3 cellular contexts compared by ENCODE assay signal in the genomic region with DNA sequence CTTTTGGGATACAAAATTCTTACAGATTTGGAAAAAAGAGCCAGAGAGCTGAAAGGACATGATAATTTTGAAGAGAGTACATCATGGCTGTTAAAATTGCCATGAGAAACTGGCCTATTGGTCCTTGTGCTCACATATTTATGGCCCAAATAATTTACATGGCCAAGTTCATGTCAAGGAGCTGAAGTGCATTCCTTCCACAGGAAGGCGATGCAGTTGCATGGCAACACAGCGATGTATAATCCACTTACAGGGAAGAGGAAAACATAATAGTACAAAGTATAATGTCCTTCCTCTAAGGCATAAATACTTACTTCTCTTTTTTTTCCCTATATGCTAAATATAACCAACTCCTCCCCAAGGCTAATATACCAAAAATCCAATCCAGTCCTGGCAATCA.
TF ChIP-seq lines count a peak whose summit lies in the region.

No MANE protein-coding gene starts in this region.

TF ChIP-seq in HCT116, 20 proteins besides CTCF, POLR2A, EP300 and RAD21:
- no peak for TF ChIP-seq SP1 (IDR thresholded peaks at IDR 0.05; ENCODE audit: low read depth)
- no peak for TF ChIP-seq MAX (IDR thresholded peaks at IDR 0.05)
- TF ChIP-seq EGR1 (IDR thresholded peaks at IDR 0.05; ENCODE audit: low read depth) = no peak
- TF ChIP-seq JUND (IDR thresholded peaks at IDR 0.05) = no peak
- TF ChIP-seq POLR2AphosphoS5 (IDR thresholded peaks at IDR 0.05; ENCODE audit: low read depth, low read length) = no peak
- TF ChIP-seq ZFX (IDR thresholded peaks at IDR 0.05) = no peak
- no peak for TF ChIP-seq SRF (IDR thresholded peaks at IDR 0.05; ENCODE audit: low read depth)
- no peak for TF ChIP-seq REST (IDR thresholded peaks at IDR 0.05; ENCODE audit: low read depth)
- no peak for TF ChIP-seq SIN3A (IDR thresholded peaks at IDR 0.05; ENCODE audit: low read depth)
- no peak for TF ChIP-seq ZBTB33 (IDR thresholded peaks at IDR 0.05; ENCODE audit: extremely low read depth, insufficient replicate concordance, low read length)
TF ChIP-seq in HCT116: peak in this region for 0.

TF ChIP-seq in H1, 55 proteins besides CTCF, POLR2A, EP300 and RAD21:
- no peak for TF ChIP-seq SRF (IDR thresholded peaks at IDR 0.05; ENCODE audit: low read depth, low read length)
- TF ChIP-seq TEAD4 (IDR thresholded peaks at IDR 0.05; ENCODE audit: low read depth, low read length) = peak; percentile 97

TF ChIP-seq in neural cell, 6 proteins besides CTCF, POLR2A, EP300 and RAD21:
- TF ChIP-seq MXI1 (conservative IDR thresholded peaks at IDR 0.05; ENCODE audit: poor library complexity, severe bottlenecking) = no peak
- no peak for TF ChIP-seq TAF1 (IDR thresholded peaks at IDR 0.05; ENCODE audit: low read depth)
- TF ChIP-seq SMC3 (conservative IDR thresholded peaks at IDR 0.05; ENCODE audit: poor library complexity) = no peak
- no peak for TF ChIP-seq POLR2AphosphoS5 (IDR thresholded peaks at IDR 0.05)
- no peak for TF ChIP-seq REST (IDR thresholded peaks at IDR 0.05; ENCODE audit: borderline replicate concordance)
- TF ChIP-seq EZH2 (IDR thresholded peaks at IDR 0.05; ENCODE audit: borderline replicate concordance, insufficient read depth, low read length, poor library complexity, severe bottlenecking) = no peak
